9 cellular contexts compared by ENCODE assay signal in genomic region chr17:59756236-59756818, GRCh38. TPM values are rescaled to one million over a fixed set of nuclear protein-coding genes. Genes with fewer than 3 reads are reported as not detected.
A peak's percentile ranks its signal among the peaks of the same experiment; 100 is the strongest.
DNase-seq lines count a peak whose midpoint lies in the region; ATAC-seq, FAIRE-seq and TF ChIP-seq lines count a peak whose summit lies in the region.
"Had no signal": no experiment of that assay in that cellular context is flagged by ENCODE, and none has a peak within 500 bp of the region (broad histone marks: within the 10 kb centered on the region; RNA-seq: fewer than 3 reads in every experiment).

No MANE protein-coding gene starts in this region.

- no peak for ATAC-seq in gastrocnemius medialis

- peaks cover 23% of the 10 kb centered on the region for H3K36me3 Mint-ChIP-seq in endodermal cell (ENCODE audit: low read depth)
- peaks cover 9 to 28% (median 13%) of the 10 kb centered on the region in 3 donors for H3K36me3 Mint-ChIP-seq in CD8-positive, alpha-beta memory T cell

- POLR2A ChIA-PET in CD8-positive, alpha-beta memory T cell (lab: Charles Lee): no interaction called here

- H3K4me1 ChIP-seq in SJCRH30 (peaks cover 32% of the 10 kb centered on the region), endodermal cell (ENCODE audit: control insufficient read depth, insufficient read depth, low read length) (no peaks in the 10 kb centered on the region), gastrocnemius medialis (peaks cover 6 to 8% of the 10 kb centered on the region in 2 donors)
- H3K4me1 ChIP-seq in CD8-positive, alpha-beta memory T cell (ENCODE audit: insufficient read depth, low read length): peaks cover 8% of the 10 kb centered on the region

- in situ Hi-C loops in gastrocnemius medialis (cut with MboI; ENCODE audit: low sequenced_read_pairs in 4 of 4): no loop called here

- WGBS in endodermal cell (ENCODE audit: insufficient coverage in 1 of 2, insufficient read length in 1 of 2), 2 experiments: 100% methylated on average over 1 of the region's 3 CpGs; no CpG with 5 or more reads in 1 of the 2 experiments

- CTCF ChIA-PET in CD8-positive, alpha-beta memory T cell (lab: Charles Lee): interaction anchor here (4.9 kb wide), 1 partner anchor 84 kb away, joined by 64 read pairs; no protein-coding TSS in a partner anchor

- no peak overlapping the region for H3K4me3 ChIP-seq in SJCRH30
- H3K4me3 ChIP-seq in endodermal cell (ENCODE audit: low read length): no peak overlapping the region
- no peak overlapping the region for H3K4me3 ChIP-seq in retinal pigment epithelial cell (ENCODE audit: low read length)
- no peak overlapping the region for H3K4me3 ChIP-seq in gastrocnemius medialis
- H3K4me3 ChIP-seq in CD8-positive, alpha-beta memory T cell (ENCODE audit: low read length): no peak overlapping the region

- H3K9me3 ChIP-seq in SJCRH30 (replicated peaks) (no peaks in the 10 kb centered on the region), endodermal cell (ENCODE audit: control insufficient read depth, low read length) (peaks cover 14% of the 10 kb centered on the region), gastrocnemius medialis (no peaks in the 10 kb centered on the region)
- H3K9me3 ChIP-seq in CD8-positive, alpha-beta memory T cell (ENCODE audit: low read length): no peaks in the 10 kb centered on the region

- no peak for TF ChIP-seq CTCF in endodermal cell (conservative IDR thresholded peaks at IDR 0.05)
- TF ChIP-seq CTCF in retinal pigment epithelial cell (conservative IDR thresholded peaks at IDR 0.05; ENCODE audit: low read depth, low read length): no peak
- no peak for TF ChIP-seq CTCF in gastrocnemius medialis (IDR thresholded peaks at IDR 0.05 in 4 of 5, conservative IDR thresholded peaks at IDR 0.05 in 1 of 5)

- H3K27me3 ChIP-seq in SJCRH30: no peaks in the 10 kb centered on the region
- H3K27me3 ChIP-seq in endodermal cell (ENCODE audit: control insufficient read depth, insufficient read depth, low read length, poor library complexity, severe bottlenecking): no peaks in the 10 kb centered on the region
- H3K27me3 ChIP-seq in gastrocnemius medialis: no peaks in the 10 kb centered on the region
- no peaks in the 10 kb centered on the region for H3K27me3 ChIP-seq in CD8-positive, alpha-beta memory T cell (ENCODE audit: insufficient read depth, low read length, poor library complexity, severe bottlenecking)

- peaks cover 5% of the 10 kb centered on the region for H3K9me3 Mint-ChIP-seq in endodermal cell
- H3K9me3 Mint-ChIP-seq in CD8-positive, alpha-beta memory T cell: peaks cover 0 to 7% (median 0%) of the 10 kb centered on the region in 5 donors

- H3K9ac ChIP-seq in endodermal cell (ENCODE audit: extremely low read depth, low read length, poor library complexity, severe bottlenecking): no peak overlapping the region

- peak; percentile 100 for FAIRE-seq in G401.6 (lab: Jason Lieb, UNC)
- FAIRE-seq: islet of Langerhans had no signal

- peaks cover 5% of the 10 kb centered on the region for H3K4me1 Mint-ChIP-seq in endodermal cell
- peaks cover 20 to 30% (median 26%) of the 10 kb centered on the region in 3 donors for H3K4me1 Mint-ChIP-seq in CD8-positive, alpha-beta memory T cell

- H3K36me3 ChIP-seq in SJCRH30 (no peaks in the 10 kb centered on the region; the same call in 1 of the 2 replicates), endodermal cell (ENCODE audit: control insufficient read depth, insufficient read depth, low read length) (peaks cover 20% of the 10 kb centered on the region), gastrocnemius medialis (peaks cover 0 to 6% of the 10 kb centered on the region in 2 donors)
- no peaks in the 10 kb centered on the region for H3K36me3 ChIP-seq in CD8-positive, alpha-beta memory T cell (ENCODE audit: insufficient read depth, low read length)

- no peak overlapping the region for H3K4me3 Mint-ChIP-seq in endodermal cell
- no peak overlapping the region for H3K4me3 Mint-ChIP-seq in CD8-positive, alpha-beta memory T cell

- peak overlapping the region; percentile 41 for H3K27ac Mint-ChIP-seq in endodermal cell
- H3K27ac Mint-ChIP-seq in CD8-positive, alpha-beta memory T cell: peak overlapping the region in 2 of 8 donors; percentile 0 to 10

- peak overlapping the region; percentile 62 for H3K27ac ChIP-seq in SJCRH30
- peak overlapping the region; percentile 80 for H3K27ac ChIP-seq in endodermal cell (ENCODE audit: low read depth, low read length)
- H3K27ac ChIP-seq in gastrocnemius medialis: peak overlapping the region in 2 of 4 donors; percentile 4 to 8
- H3K27ac ChIP-seq in CD8-positive, alpha-beta memory T cell (ENCODE audit: low read depth, low read length): no peak overlapping the region

- TF ChIP-seq POLR2A in gastrocnemius medialis (IDR thresholded peaks at IDR 0.05): no peak

- intact Hi-C loops in gastrocnemius medialis (cut with DNase I; ENCODE audit: low total_unique reads): no loop called here

- no peak for DNase-seq in SJCRH30
- DNase-seq in endodermal cell: no peak
- DNase-seq in retinal pigment epithelial cell (ENCODE audit: low read depth): peak; percentile 63
- no peak for DNase-seq in gastrocnemius medialis
- no peak for DNase-seq in effector CD8-positive, alpha-beta T cell (lab: John Stamatoyannopoulos, UW)
- DNase-seq in CD8-positive, alpha-beta memory T cell: no peak
- no peak for DNase-seq in stimulated activated CD4-positive, alpha-beta T cell treated with anti-CD3 and anti-CD28 coated beads, Interleukin-4, amount 100 ng/mL, for 24 hours

- H3K27me3 Mint-ChIP-seq in endodermal cell (ENCODE audit: insufficient read depth): no peaks in the 10 kb centered on the region
- H3K27me3 Mint-ChIP-seq in CD8-positive, alpha-beta memory T cell: no peaks in the 10 kb centered on the region

RNA-seq across cellular contexts. Expression of gene VMP1, which starts 48.9 kb away (rescaled TPM):
- total RNA-seq in SJCRH30 (2014; rRNA removed; shearing (Covaris generic)): 44.5 and 46.5 TPM in 2 replicates
- 10 to 100 TPM; 67.9 to 69.9 TPM for total RNA-seq in endodermal cell
- 64.7 TPM for polyA plus RNA-seq in endodermal cell (2013, experiment 1 of 2)
- 62.2 TPM for polyA plus RNA-seq in endodermal cell (2013, experiment 2 of 2)
- 10 to 100 TPM; 39.2 to 55.0 (median 48.4) TPM for total RNA-seq in gastrocnemius medialis
- total RNA-seq in CD8-positive, alpha-beta memory T cell: 100 to 1,000 TPM; 150 to 151 TPM
- polyA plus RNA-seq in CD8-positive, alpha-beta memory T cell: 57.0 TPM

RNA-seq across cellular contexts. Expression of gene PTRH2, which starts 49.1 kb away (rescaled TPM):
- total RNA-seq in SJCRH30 (2014; rRNA removed; shearing (Covaris generic)): 30.4 and 31.9 TPM in 2 replicates
- total RNA-seq in endodermal cell (10 to 100 TPM; 21.6 to 23.6 TPM), gastrocnemius medialis (10 to 100 TPM; 17.4 to 18.7 (median 18.1) TPM)
- polyA plus RNA-seq in endodermal cell (2013, experiment 1 of 2): 27.0 TPM
- polyA plus RNA-seq in endodermal cell (2013, experiment 2 of 2): 21.5 TPM
- 10 to 100 TPM; 38.5 to 43.6 TPM for total RNA-seq in CD8-positive, alpha-beta memory T cell
- polyA plus RNA-seq in CD8-positive, alpha-beta memory T cell: 15.9 TPM
